Comparison of ENCODE assay signal across 8 cellular contexts in the genomic region with DNA sequence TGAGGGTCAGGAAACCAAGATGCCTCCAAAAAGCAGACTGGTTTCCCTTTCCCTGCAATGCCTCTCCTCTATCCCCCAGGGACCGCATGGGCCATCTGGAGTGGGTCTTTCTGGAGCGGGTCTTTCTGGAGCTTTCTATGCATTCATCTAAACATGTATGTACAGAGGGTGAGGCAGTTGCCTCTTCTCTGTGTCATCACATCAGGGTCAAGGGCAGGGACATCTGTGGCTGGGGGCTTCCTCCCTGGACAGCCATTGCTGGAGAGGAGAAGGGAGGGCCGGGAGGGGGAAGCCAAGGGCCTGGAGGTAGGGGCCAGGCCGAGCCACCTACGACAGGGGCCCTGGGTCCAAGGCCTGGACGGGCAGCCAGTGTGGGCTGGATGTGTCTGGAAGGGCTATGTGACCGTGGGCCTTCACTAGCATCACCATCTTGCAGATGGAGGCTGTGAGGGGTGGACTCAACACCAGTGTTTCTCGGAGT. TPM values are rescaled to one million over a fixed set of nuclear protein-coding genes. Genes with fewer than 3 reads are reported as not detected.
DNase-seq lines count a peak whose midpoint lies in the region; ATAC-seq and TF ChIP-seq lines count a peak whose summit lies in the region.

No MANE protein-coding gene starts in this region.

- DNase-seq in BE2C, result peak; percentile 66
- DNase-seq in activated naive CD8-positive, alpha-beta T cell treated with anti-CD3 and anti-CD28 coated beads for 36 hours, result no peak
- DNase-seq in mucosa of descending colon, result peak in 2 of 3 donors; percentile 39 to 61
- DNase-seq in NCI-H1930 (lab: John Stamatoyannopoulos, UW), result no peak
- no peak for DNase-seq in GM10248 (ENCODE audit: extremely low spot score)
- DNase-seq in SIG-M5 treated with dmso at 0.1 percent for 504 hours (lab: John Stamatoyannopoulos, UW; ENCODE audit: unreplicated experiment), result no peak

- POLR2A ChIA-PET in GM10248 (lab: Yijun Ruan, JAX), result interaction anchor here (0.5 kb wide), 1 partner anchor 17 kb away, joined by 3 read pairs; no protein-coding TSS in a partner anchor

- no peaks in the 10 kb centered on the region for H3K9me3 Mint-ChIP-seq in IgD-negative memory B cell
- peaks cover 1% of the 10 kb centered on the region for H3K9me3 Mint-ChIP-seq in activated naive CD8-positive, alpha-beta T cell treated with anti-CD3 and anti-CD28 coated beads for 36 hours

- H3K4me3 Mint-ChIP-seq in IgD-negative memory B cell, result peak overlapping the region; percentile 83 to 96 (median 92)
- H3K4me3 Mint-ChIP-seq in activated naive CD8-positive, alpha-beta T cell treated with anti-CD3 and anti-CD28 coated beads for 36 hours, result peak overlapping the region; percentile 90

- no peaks in the 10 kb centered on the region; the same call in 1 of the 2 replicates for H3K9me3 ChIP-seq in BE2C
- H3K9me3 ChIP-seq in mucosa of descending colon, result no peaks in the 10 kb centered on the region

- CTCF ChIA-PET in GM10248 (lab: Yijun Ruan, JAX), result interaction anchor here (1.0 to 2.0 kb wide), 5 partner anchors 17 to 540 kb away, joined by 3 to 5 read pairs (median 4); no protein-coding TSS in a partner anchor

- H3K4me3 ChIP-seq in BE2C (ENCODE audit: low read depth, low read length), result peak overlapping the region; percentile 58
- H3K4me3 ChIP-seq in mucosa of descending colon, result no peak overlapping the region

- peaks cover 23% of the 10 kb centered on the region for H3K4me1 ChIP-seq in BE2C
- peaks cover 25% of the 10 kb centered on the region for H3K4me1 ChIP-seq in mucosa of descending colon (ENCODE audit: low read depth)

- no peak for ATAC-seq in mucosa of descending colon
- ATAC-seq in GM21423 (IDR thresholded peaks at IDR 0.05; ENCODE audit: unreplicated experiment), result no peak

- TF ChIP-seq CTCF in BE2C (IDR thresholded peaks at IDR 0.05; ENCODE audit: low read depth, low read length) (no peak), mucosa of descending colon (IDR thresholded peaks at IDR 0.05) (no peak), GM10248 (IDR thresholded peaks at IDR 0.05; ENCODE audit: control extremely low read depth, extremely low read depth, low read depth, missing control alignments) (no peak)

- peaks cover 37 to 43% (median 43%) of the 10 kb centered on the region in 3 donors for H3K4me1 Mint-ChIP-seq in IgD-negative memory B cell
- H3K4me1 Mint-ChIP-seq in activated naive CD8-positive, alpha-beta T cell treated with anti-CD3 and anti-CD28 coated beads for 36 hours, result peaks cover 68% of the 10 kb centered on the region

- H3K36me3 Mint-ChIP-seq in IgD-negative memory B cell, result peaks cover 2% of the 10 kb centered on the region
- H3K36me3 Mint-ChIP-seq in activated naive CD8-positive, alpha-beta T cell treated with anti-CD3 and anti-CD28 coated beads for 36 hours, result peaks cover 24% of the 10 kb centered on the region

- no peaks in the 10 kb centered on the region for H3K36me3 ChIP-seq in BE2C
- H3K36me3 ChIP-seq in mucosa of descending colon (ENCODE audit: low read depth), result no peaks in the 10 kb centered on the region

- intact Hi-C loops in mucosa of descending colon (cut with DNase I, micrococcal nuclease), result no loop called here

- no peaks in the 10 kb centered on the region for H3K27me3 Mint-ChIP-seq in IgD-negative memory B cell
- H3K27me3 Mint-ChIP-seq in activated naive CD8-positive, alpha-beta T cell treated with anti-CD3 and anti-CD28 coated beads for 36 hours, result no peaks in the 10 kb centered on the region

- no peaks in the 10 kb centered on the region for H3K27me3 ChIP-seq in BE2C

- H3K27ac Mint-ChIP-seq in IgD-negative memory B cell, result peak overlapping the region; percentile 71 to 93 (median 85)
- H3K27ac Mint-ChIP-seq in activated naive CD8-positive, alpha-beta T cell treated with anti-CD3 and anti-CD28 coated beads for 36 hours, result peak overlapping the region; percentile 94

RNA-seq across cellular contexts. Expression of a gene that starts 0.8 kb away (rescaled TPM):
- polyA plus RNA-seq in BE2C (2012; ENCODE audit: insufficient read depth, insufficient read length, low read depth), result 26.2 TPM
- polyA plus RNA-seq in IgD-negative memory B cell, result 40.6 TPM
- total RNA-seq in activated naive CD8-positive, alpha-beta T cell treated with anti-CD3 and anti-CD28 coated beads for 36 hours, result 10 to 100 TPM; 72.3 to 73.1 TPM
- total RNA-seq in mucosa of descending colon, result 10 to 100 TPM; 12.4 to 25.0 (median 22.7) TPM

Comparison
In these comparisons a context has a peak if more than half of its experiments do, and no peak if none do; other contexts are left out.
1. DNase-seq: peak in BE2C (single experiment) and mucosa of descending colon (2 of 3); none in activated naive CD8-positive, alpha-beta T cell treated with anti-CD3 and anti-CD28 coated beads for 36 hours (single experiment), NCI-H1930 (0 of 2), GM10248 (single experiment) and SIG-M5 treated with dmso at 0.1 percent for 504 hours (single experiment).